In the genomic region with DNA sequence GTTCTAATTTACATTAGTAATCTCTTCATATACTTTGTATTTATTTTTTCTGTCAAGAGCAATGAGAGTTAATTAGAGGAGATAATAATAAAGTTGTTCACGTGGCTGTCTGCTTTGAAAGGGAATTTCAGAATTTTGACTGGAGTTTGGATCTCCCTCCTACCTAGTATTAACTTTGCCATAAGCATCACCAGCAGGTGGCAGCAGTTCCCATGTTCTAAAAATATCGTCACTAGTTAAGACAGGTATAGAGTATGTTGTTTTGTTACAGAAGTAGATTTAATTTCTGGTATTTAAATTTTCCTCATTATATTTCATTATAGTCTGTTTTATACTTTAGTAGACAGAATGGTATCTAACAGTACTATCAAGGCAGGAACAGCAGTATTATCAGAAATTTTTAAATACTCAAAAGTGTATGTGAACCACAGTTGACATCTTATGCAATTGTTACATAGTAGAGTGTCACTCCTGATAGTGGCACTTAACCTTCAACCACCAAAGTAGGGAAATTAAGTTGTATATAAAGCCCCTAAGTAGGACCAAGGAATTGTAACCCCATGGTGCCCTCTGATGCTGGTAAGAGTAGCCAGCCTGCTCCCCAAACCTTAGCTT, we compare ENCODE assay signal across 9 cellular contexts. TPM values are rescaled to one million over a fixed set of nuclear protein-coding genes. Genes with fewer than 3 reads are reported as not detected.
DNase-seq lines count a peak whose midpoint lies in the region; ATAC-seq lines count a peak whose summit lies in the region.
"Had no signal": no experiment of that assay in that cellular context is flagged by ENCODE, and none has a peak within 500 bp of the region (broad histone marks: within the 10 kb centered on the region; RNA-seq: fewer than 3 reads in every experiment).

No MANE protein-coding gene starts in this region.

- H3K14ac ChIP-seq in mesenchymal stem cell (ENCODE audit: low read length in 2 of 2), result no peak overlapping the region

- peaks cover 14% of the 10 kb centered on the region for H3K79me1 ChIP-seq in mesenchymal stem cell (replicated peaks; ENCODE audit: low read length, poor library complexity, severe bottlenecking)

- H3K4me2 ChIP-seq in mesenchymal stem cell (ENCODE audit: low read length, poor library complexity, severe bottlenecking), result no peak overlapping the region

- H3K9me3 ChIP-seq in mesenchymal stem cell (ENCODE audit: control insufficient read depth, low read length), result no peaks in the 10 kb centered on the region

- 25% methylated on average over 1 of the region's 2 CpGs for WGBS in mesenchymal stem cell

- H3K18ac ChIP-seq in mesenchymal stem cell (ENCODE audit: low read depth in 1 of 2, low read length in 2 of 2), result no peak overlapping the region

- H3K36me3 ChIP-seq in mesenchymal stem cell (ENCODE audit: control insufficient read depth in 1 of 2, insufficient read depth in 2 of 2, low read depth in 1 of 2, low read length in 2 of 2), result peaks cover 12 to 71% of the 10 kb centered on the region in 2 experiments

- no peak overlapping the region for H2BK15ac ChIP-seq in mesenchymal stem cell (ENCODE audit: low read depth, poor library complexity, severe bottlenecking)

- no peak overlapping the region for H3K23ac ChIP-seq in mesenchymal stem cell (ENCODE audit: low read length in 2 of 2)

- H4K91ac ChIP-seq in mesenchymal stem cell (ENCODE audit: low read length), result no peak overlapping the region

- H2BK12ac ChIP-seq in mesenchymal stem cell (ENCODE audit: low read length in 2 of 2), result no peak overlapping the region

- H3K4ac ChIP-seq in mesenchymal stem cell (ENCODE audit: low read depth in 1 of 2, low read length in 2 of 2), result no peak overlapping the region

- ATAC-seq in HG02588 (IDR thresholded peaks at IDR 0.05; ENCODE audit: unreplicated experiment), result peak; percentile 60

- no peak overlapping the region for H2BK5ac ChIP-seq in mesenchymal stem cell (ENCODE audit: low read depth, low read length, poor library complexity, severe bottlenecking)

- H2BK120ac ChIP-seq in mesenchymal stem cell (ENCODE audit: low read depth, low read length), result no peak overlapping the region

- no peak overlapping the region for H3K9ac ChIP-seq in mesenchymal stem cell (ENCODE audit: low read length)

- H3K27me3 ChIP-seq in mesenchymal stem cell (ENCODE audit: control insufficient read depth in 1 of 2, insufficient read depth in 1 of 2, low read length in 2 of 2), result no peaks in the 10 kb centered on the region

- H3K4me3 ChIP-seq in mesenchymal stem cell (ENCODE audit: insufficient read depth in 1 of 2, low read depth in 1 of 2, low read length in 2 of 2), result no peak overlapping the region
- H3K4me3 ChIP-seq: SK-N-MC had no signal

- H3K4me1 ChIP-seq in mesenchymal stem cell (ENCODE audit: control insufficient read depth, insufficient read depth, low read depth, low read length), result no peaks in the 10 kb centered on the region

- DNase-seq in DMS53 (lab: John Stamatoyannopoulos, UW), result peak; percentile 80
- DNase-seq in NCI-H748 (lab: John Stamatoyannopoulos, UW; ENCODE audit: unreplicated experiment), result peak; percentile 59
- DNase-seq in activated CD4-positive, alpha-beta T cell treated with anti-CD3 and anti-CD28 coated beads, Interleukin-2, amount 50 U/mL, for 24 hours (ENCODE audit: low read depth in 1 of 2, low spot score in 1 of 2), result peak; percentile 56 to 79
- peak; percentile 65 for DNase-seq in ecto neural progenitor cell (ENCODE audit: low spot score)
- peak; percentile 67 for DNase-seq in mesenchymal stem cell
- peak; percentile 61 to 74 for DNase-seq in stimulated activated CD8-positive, alpha-beta memory T cell treated with anti-CD3 and anti-CD28 coated beads, Interleukin-7, amount 100 ng/mL, for 1 hour (ENCODE audit: low read depth in 2 of 2)
- no peak for DNase-seq in GF-D8 (lab: John Stamatoyannopoulos, UW)

- H3K27ac ChIP-seq in mesenchymal stem cell (ENCODE audit: low read length, poor library complexity, severe bottlenecking), result no peak overlapping the region
- H3K27ac ChIP-seq: SK-N-MC had no signal

- no peak overlapping the region for H4K8ac ChIP-seq in mesenchymal stem cell (ENCODE audit: low read length)

- H2AFZ ChIP-seq in mesenchymal stem cell (ENCODE audit: low read depth, low read length), result no peak overlapping the region

- H2AK5ac ChIP-seq in mesenchymal stem cell (ENCODE audit: low read length, severe bottlenecking), result no peak overlapping the region

RNA-seq across cellular contexts. Expression of gene GNPDA1, which starts 20.4 kb away (rescaled TPM):
- polyA plus RNA-seq in mesenchymal stem cell (2013, experiment 1 of 2), result 40.6 TPM
- polyA plus RNA-seq in mesenchymal stem cell (2013, experiment 2 of 2), result 41.0 TPM

RNA-seq across cellular contexts. Expression of gene RNF14, which starts 23.6 kb away (rescaled TPM):
- 48.6 TPM for polyA plus RNA-seq in mesenchymal stem cell (2013, experiment 1 of 2)
- polyA plus RNA-seq in mesenchymal stem cell (2013, experiment 2 of 2), result 52.3 TPM

RNA-seq across cellular contexts. Expression of gene PCDH12, which starts 34.5 kb away (rescaled TPM):
- 0.10 TPM for polyA plus RNA-seq in mesenchymal stem cell (2013, experiment 1 of 2)
- polyA plus RNA-seq in mesenchymal stem cell (2013, experiment 2 of 2), result 0.11 TPM
